ENCODE assay signal across 11 cellular contexts in the genomic region with DNA sequence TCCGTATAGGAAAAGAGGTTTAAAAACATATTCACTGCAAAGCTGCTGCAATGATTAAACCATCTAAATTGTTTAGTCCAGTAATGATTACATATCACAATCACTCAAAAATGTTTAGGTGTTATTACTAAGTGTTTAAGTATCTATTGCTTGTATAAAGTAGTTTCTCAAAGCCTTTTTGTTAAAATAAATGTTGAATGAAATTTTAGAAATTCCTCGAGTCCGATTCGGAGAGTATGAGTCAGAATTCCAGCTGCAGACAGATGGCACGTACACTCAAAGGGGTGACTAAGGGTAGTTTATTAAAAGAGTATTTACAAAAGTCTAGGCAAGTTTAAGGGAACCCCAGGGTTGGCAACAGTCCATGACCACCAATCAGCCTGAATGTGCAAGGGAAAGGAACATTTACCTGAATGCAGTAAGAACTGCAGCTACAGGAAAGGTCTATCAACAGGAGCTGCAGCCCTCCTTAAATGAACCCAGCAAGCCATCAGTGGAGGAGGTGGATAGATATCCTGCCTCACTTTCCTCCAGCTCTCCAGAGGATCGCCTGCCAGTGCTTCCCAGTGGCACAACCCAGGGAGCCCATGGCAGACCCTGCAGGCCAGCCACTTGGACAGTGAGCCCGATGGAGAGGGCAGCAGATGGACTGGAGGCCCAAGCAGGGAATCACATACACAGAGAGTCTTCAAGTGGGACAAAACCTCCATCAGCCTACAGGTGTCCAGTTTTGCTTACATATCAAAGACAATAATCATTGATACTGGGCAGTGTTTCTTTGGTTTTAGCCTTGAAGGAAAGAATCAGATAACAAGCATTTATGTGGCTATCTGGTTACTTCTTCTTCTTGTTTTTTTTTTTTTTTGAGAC.
A peak's percentile ranks its signal among the peaks of the same experiment; 100 is the strongest.
DNase-seq lines count a peak whose midpoint lies in the region; ATAC-seq and TF ChIP-seq lines count a peak whose summit lies in the region.
"Had no signal": no experiment of that assay in that cellular context is flagged by ENCODE, and none has a peak within 500 bp of the region (broad histone marks: within the 10 kb centered on the region; RNA-seq: fewer than 3 reads in every experiment).

No MANE protein-coding gene starts in this region.

- TF ChIP-seq CTCF in Calu3 (IDR thresholded peaks at IDR 0.05; ENCODE audit: unreplicated experiment) (no peak), Peyer's patch (IDR thresholded peaks at IDR 0.05) (no peak), epithelial cell of esophagus (IDR thresholded peaks at IDR 0.05; ENCODE audit: insufficient read depth, low read depth, low read length, missing control alignments) (no peak), ovary (IDR thresholded peaks at IDR 0.05) (no peak), WERI-Rb-1 (IDR thresholded peaks at IDR 0.05; ENCODE audit: low read depth, low read length) (no peak)

- H3K4me3 ChIP-seq in Peyer's patch (no peak overlapping the region), epithelial cell of esophagus (ENCODE audit: low read length) (no peak overlapping the region), ovary (no peak overlapping the region), WERI-Rb-1 (ENCODE audit: low read depth, low read length) (no peak overlapping the region)

- intact Hi-C loops in Calu3 (cut with micrococcal nuclease; ENCODE audit: unreplicated experiment) = loop anchor here (2.0 to 5.0 kb wide), 5 partner anchors 45 to 191 kb away; no protein-coding TSS in a partner anchor
- intact Hi-C loops in ovary (cut with DNase I) = no loop called here

- ATAC-seq in GM19463 (IDR thresholded peaks at IDR 0.05; ENCODE audit: unreplicated experiment) = no peak
- ATAC-seq in HG02588 (IDR thresholded peaks at IDR 0.05; ENCODE audit: unreplicated experiment) = no peak
- ATAC-seq in HG03439 (IDR thresholded peaks at IDR 0.05; ENCODE audit: unreplicated experiment) = no peak

- TF ChIP-seq POLR2A in Peyer's patch (IDR thresholded peaks at IDR 0.05) (no peak), ovary (IDR thresholded peaks at IDR 0.05) (no peak)

- no peaks in the 10 kb centered on the region for H3K9me3 ChIP-seq in Peyer's patch
- H3K9me3 ChIP-seq in ovary = no peaks in the 10 kb centered on the region
- H3K9me3 ChIP-seq in WERI-Rb-1 (ENCODE audit: severe bottlenecking) = no peaks in the 10 kb centered on the region

- H3K27me3 ChIP-seq in Peyer's patch (no peaks in the 10 kb centered on the region), ovary (no peaks in the 10 kb centered on the region), WERI-Rb-1 (ENCODE audit: insufficient read depth, low read depth, severe bottlenecking) (no peaks in the 10 kb centered on the region)

- WGBS in ovary, 3 donors = 18 to 26% (median 20%) methylated on average over 7 of the region's 7 CpGs

- H3K36me3 Mint-ChIP-seq in Calu3 (ENCODE audit: insufficient read depth, unreplicated experiment) = peaks cover 14% of the 10 kb centered on the region

- H3K27ac Mint-ChIP-seq in Calu3 (ENCODE audit: unreplicated experiment) = peak overlapping the region; percentile 85

- H3K27ac ChIP-seq in Peyer's patch (peak overlapping the region in 3 of 4 donors; percentile 12 to 46 (median 35)), ovary (no peak overlapping the region), WERI-Rb-1 (no peak overlapping the region)

- BruUV-seq in Calu3 (replicated peaks; lab: Mats Ljungman, UMichigan) = no TSS peak

- H3K9me3 Mint-ChIP-seq in Calu3 (ENCODE audit: low read depth, unreplicated experiment) = peaks cover 2% of the 10 kb centered on the region

- TF ChIP-seq EP300 in ovary (IDR thresholded peaks at IDR 0.05) = no peak

- H3K27me3 Mint-ChIP-seq in Calu3 (ENCODE audit: unreplicated experiment) = no peaks in the 10 kb centered on the region

- peaks cover 65% of the 10 kb centered on the region for H3K4me1 Mint-ChIP-seq in Calu3 (ENCODE audit: low read depth, unreplicated experiment)

- H3K4me1 ChIP-seq in Peyer's patch (peaks cover 0 to 5% (median 0%) of the 10 kb centered on the region in 4 donors), ovary (ENCODE audit: insufficient read depth) (peaks cover 11% of the 10 kb centered on the region)

- H3K36me3 ChIP-seq in Peyer's patch (no peaks in the 10 kb centered on the region), ovary (no peaks in the 10 kb centered on the region), WERI-Rb-1 (no peaks in the 10 kb centered on the region)

- H3K4me3 Mint-ChIP-seq in Calu3 (ENCODE audit: low read depth, unreplicated experiment) = no peak overlapping the region

- peak; percentile 79 for DNase-seq in Calu3
- no peak for DNase-seq in Peyer's patch
- DNase-seq in epithelial cell of esophagus (ENCODE audit: low read depth) = peak; percentile 96
- DNase-seq in ovary = peak; percentile 62 to 74 (median 65)
- DNase-seq in WERI-Rb-1 = no peak
- DNase-seq: DMS153, left cardiac atrium, NCI-H1092 treated with DMSO at 0.1 percent for 48 hours had no signal

- CTCF ChIA-PET in Calu3 (lab: Charles Lee) = interaction anchor here (0.8 to 0.9 kb wide), 2 partner anchors 14 to 186 kb away, joined by 3 read pairs; a partner anchor contains a TSS

Comparison
In these comparisons a context has a peak if more than half of its experiments do, and no peak if none do; other contexts are left out.
1. DNase-seq: peak in Calu3 (single experiment), epithelial cell of esophagus (single experiment) and ovary (5 of 5); none in Peyer's patch (0 of 3) and WERI-Rb-1 (single experiment).
2. H3K27ac ChIP-seq: peak in Peyer's patch (3 of 4); none in ovary (0 of 2) and WERI-Rb-1 (single experiment).